1 cellular context compared by ENCODE assay signal in the genomic region with DNA sequence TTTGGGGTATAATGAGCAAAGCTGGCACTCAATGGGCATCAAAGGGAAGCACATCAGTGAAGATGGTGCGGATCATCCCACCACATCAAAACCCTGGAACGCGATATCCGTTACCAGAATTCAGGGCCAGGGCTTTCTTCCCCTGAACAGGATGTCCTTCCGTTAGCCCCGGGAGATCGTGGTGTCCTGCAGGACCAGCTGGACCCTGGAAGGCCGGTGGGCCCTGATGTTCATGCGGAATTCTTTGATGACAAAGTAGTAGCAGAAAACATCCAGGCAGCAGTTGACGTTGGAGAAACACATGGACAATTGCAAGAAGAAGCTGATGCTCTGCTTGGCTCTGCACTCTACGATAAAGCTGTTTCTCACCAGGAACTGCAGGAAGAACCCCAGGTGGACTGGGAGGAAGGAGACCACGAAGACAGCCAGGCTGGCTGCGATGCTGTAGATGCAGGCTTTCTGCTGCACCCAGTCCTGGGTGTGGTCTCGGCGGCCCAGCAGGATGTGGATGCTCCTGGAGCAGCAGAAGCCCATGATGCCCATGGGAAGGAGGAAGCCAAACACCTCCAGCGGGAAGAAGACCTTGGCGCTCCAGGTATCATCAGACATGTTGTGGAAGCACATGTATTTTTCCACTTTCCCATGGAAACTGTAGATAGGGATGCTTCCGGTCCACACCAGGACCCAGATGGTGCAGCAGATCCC.
TF ChIP-seq lines count a peak whose summit lies in the region.

No MANE protein-coding gene starts in this region.

TF ChIP-seq in SK-N-SH treated with all-trans-retinoic acid at 6 μM for 48 hours, 23 proteins besides CTCF, POLR2A, EP300 and RAD21 (continued from another document):
- TF ChIP-seq ESRRG (CRISPR knock-in tag; IDR thresholded peaks at IDR 0.05) (no peak), CSDC2 (CRISPR knock-in tag; IDR thresholded peaks at IDR 0.05) (no peak), TOX (CRISPR knock-in tag; IDR thresholded peaks at IDR 0.05; ENCODE audit: borderline replicate concordance) (no peak), BACH2 (CRISPR knock-in tag; IDR thresholded peaks at IDR 0.05; ENCODE audit: borderline replicate concordance) (no peak)
- TF ChIP-seq, protein P1, sequence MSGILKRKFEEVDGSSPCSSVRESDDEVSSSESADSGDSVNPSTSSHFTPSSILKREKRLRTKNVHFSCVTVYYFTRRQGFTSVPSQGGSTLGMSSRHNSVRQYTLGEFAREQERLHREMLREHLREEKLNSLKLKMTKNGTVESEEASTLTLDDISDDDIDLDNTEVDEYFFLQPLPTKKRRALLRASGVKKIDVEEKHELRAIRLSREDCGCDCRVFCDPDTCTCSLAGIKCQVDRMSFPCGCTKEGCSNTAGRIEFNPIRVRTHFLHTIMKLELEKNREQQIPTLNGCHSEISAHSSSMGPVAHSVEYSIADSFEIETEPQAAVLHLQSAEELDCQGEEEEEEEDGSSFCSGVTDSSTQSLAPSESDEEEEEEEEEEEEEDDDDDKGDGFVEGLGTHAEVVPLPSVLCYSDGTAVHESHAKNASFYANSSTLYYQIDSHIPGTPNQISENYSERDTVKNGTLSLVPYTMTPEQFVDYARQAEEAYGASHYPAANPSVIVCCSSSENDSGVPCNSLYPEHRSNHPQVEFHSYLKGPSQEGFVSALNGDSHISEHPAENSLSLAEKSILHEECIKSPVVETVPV (CRISPR knock-in tag; IDR thresholded peaks at IDR 0.05): no peak
- TF ChIP-seq, protein P2, sequence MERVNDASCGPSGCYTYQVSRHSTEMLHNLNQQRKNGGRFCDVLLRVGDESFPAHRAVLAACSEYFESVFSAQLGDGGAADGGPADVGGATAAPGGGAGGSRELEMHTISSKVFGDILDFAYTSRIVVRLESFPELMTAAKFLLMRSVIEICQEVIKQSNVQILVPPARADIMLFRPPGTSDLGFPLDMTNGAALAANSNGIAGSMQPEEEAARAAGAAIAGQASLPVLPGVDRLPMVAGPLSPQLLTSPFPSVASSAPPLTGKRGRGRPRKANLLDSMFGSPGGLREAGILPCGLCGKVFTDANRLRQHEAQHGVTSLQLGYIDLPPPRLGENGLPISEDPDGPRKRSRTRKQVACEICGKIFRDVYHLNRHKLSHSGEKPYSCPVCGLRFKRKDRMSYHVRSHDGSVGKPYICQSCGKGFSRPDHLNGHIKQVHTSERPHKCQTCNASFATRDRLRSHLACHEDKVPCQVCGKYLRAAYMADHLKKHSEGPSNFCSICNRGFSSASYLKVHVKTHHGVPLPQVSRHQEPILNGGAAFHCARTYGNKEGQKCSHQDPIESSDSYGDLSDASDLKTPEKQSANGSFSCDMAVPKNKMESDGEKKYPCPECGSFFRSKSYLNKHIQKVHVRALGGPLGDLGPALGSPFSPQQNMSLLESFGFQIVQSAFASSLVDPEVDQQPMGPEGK (CRISPR knock-in tag; IDR thresholded peaks at IDR 0.05; ENCODE audit: borderline replicate concordance): no peak
